ENCODE assay signal across 18 cellular contexts in genomic region chr1:60922304-60922703, GRCh38.
DNase-seq lines count a peak whose midpoint lies in the region; ATAC-seq, FAIRE-seq and TF ChIP-seq lines count a peak whose summit lies in the region.
"Had no signal": no experiment of that assay in that cellular context is flagged by ENCODE, and none has a peak within 500 bp of the region (broad histone marks: within the 10 kb centered on the region; RNA-seq: fewer than 3 reads in every experiment).

No MANE protein-coding gene starts in this region.

- no peaks in the 10 kb centered on the region for H3K9me3 Mint-ChIP-seq in GM23338
- no peaks in the 10 kb centered on the region for H3K9me3 Mint-ChIP-seq in brain
- H3K9me3 Mint-ChIP-seq in natural killer cell: no peaks in the 10 kb centered on the region
- H3K9me3 Mint-ChIP-seq: activated CD8-positive, alpha-beta T cell treated with anti-CD3 and anti-CD28 coated beads for 36 hours; activated T-helper 1 cell treated with anti-CD3 and anti-CD28 coated beads, Interleukin-12 subunit alpha, Interleukin-12 subunit beta, Interleukin-2, Interleukin-4 antibody, amounts not matched to agents 30 ng/mL and 10 ng/mL and 1 ng/mL, durations not matched to agents 14 hours and 24 hours and 36 hours; CD8-positive, alpha-beta memory T cell; endodermal cell; IgD-negative memory B cell had no signal

- H3K36me3 ChIP-seq in GM23338 (ENCODE audit: insufficient read depth): no peaks in the 10 kb centered on the region
- no peaks in the 10 kb centered on the region for H3K36me3 ChIP-seq in HepG2 (replicated peaks in 1 of 2; ENCODE audit: control insufficient read depth in 1 of 2, insufficient read depth in 2 of 2, low read length in 2 of 2)
- H3K36me3 ChIP-seq in gastrocnemius medialis: no peaks in the 10 kb centered on the region
- H3K36me3 ChIP-seq in stomach: no peaks in the 10 kb centered on the region

- H3K27ac Mint-ChIP-seq in GM23338: no peak overlapping the region
- peak overlapping the region in 4 of 5 experiments; percentile 12 to 82 (median 61) for H3K27ac Mint-ChIP-seq in brain
- H3K27ac Mint-ChIP-seq in natural killer cell: no peak overlapping the region
- H3K27ac Mint-ChIP-seq: activated CD8-positive, alpha-beta T cell treated with anti-CD3 and anti-CD28 coated beads for 36 hours; activated T-helper 1 cell treated with anti-CD3 and anti-CD28 coated beads, Interleukin-12 subunit alpha, Interleukin-12 subunit beta, Interleukin-2, Interleukin-4 antibody, amounts not matched to agents 30 ng/mL and 10 ng/mL and 1 ng/mL, durations not matched to agents 14 hours and 24 hours and 36 hours; CD8-positive, alpha-beta memory T cell; endodermal cell; IgD-negative memory B cell had no signal

- FAIRE-seq in HepG2 (lab: Jason Lieb, UNC): no peak

- H3K9me2 ChIP-seq in GM23338 (ENCODE audit: insufficient read depth): no peaks in the 10 kb centered on the region

- H4K20me1 ChIP-seq in GM23338 (replicated peaks; ENCODE audit: insufficient read depth) (no peaks in the 10 kb centered on the region), HepG2 (ENCODE audit: insufficient read depth, low read length) (no peaks in the 10 kb centered on the region)

- H3K4me2 ChIP-seq in GM23338: no peak overlapping the region
- 0 out of 2 replicates have a peak overlapping the region, but pooled peaks have one; percentile 40 for H3K4me2 ChIP-seq in HepG2 (ENCODE audit: low read depth, low read length)

- H3K4me1 Mint-ChIP-seq in GM23338 (peaks cover 17% of the 10 kb centered on the region), brain (peaks cover 64% of the 10 kb centered on the region), natural killer cell (no peaks in the 10 kb centered on the region)
- H3K4me1 Mint-ChIP-seq: CD8-positive, alpha-beta memory T cell; IgD-negative memory B cell had no signal

- WGBS in HepG2 (ENCODE audit: low lambda C conversion rate): 2% methylated on average over 4 of the region's 4 CpGs
- WGBS in stomach, 5 donors: 47 to 80% (median 75%) methylated on average over 4 of the region's 4 CpGs

- H2AFZ ChIP-seq in GM23338: peak overlapping the region; percentile 81
- H2AFZ ChIP-seq in HepG2 (ENCODE audit: low read length): no peak overlapping the region

- H3K4me3 ChIP-seq in GM23338 (no peak overlapping the region), HepG2 (replicated peaks in 1 of 3; ENCODE audit: insufficient read depth in 1 of 3, low read depth in 2 of 3, low read length in 3 of 3) (no peak overlapping the region), gastrocnemius medialis (no peak overlapping the region), stomach (no peak overlapping the region)

- no peak for TF ChIP-seq POLR2A in HepG2 (IDR thresholded peaks at IDR 0.05; ENCODE audit: insufficient read depth in 1 of 2, low read depth in 2 of 2, low read length in 2 of 2)
- no peak for TF ChIP-seq POLR2A in gastrocnemius medialis (IDR thresholded peaks at IDR 0.05)
- no peak for TF ChIP-seq POLR2A in stomach (IDR thresholded peaks at IDR 0.05)

- in situ Hi-C loops in HepG2 (cut with HindIII; ENCODE audit: extremely low pct_ligation_motif_present, low pct_unique_long_range_greater_than_20kb) (no loop called here), gastrocnemius medialis (cut with MboI; ENCODE audit: low sequenced_read_pairs in 4 of 4) (no loop called here)

- no peak overlapping the region for H3K9ac ChIP-seq in HepG2 (ENCODE audit: insufficient read depth, low read depth, low read length)

- ATAC-seq in GM23338 (no peak), HepG2 (no peak; the same call in 2 of the 3 replicates), gastrocnemius medialis (peak; percentile 21 to 23), natural killer cell (no peak)
- ATAC-seq: activated CD8-positive, alpha-beta T cell treated with anti-CD3 and anti-CD28 coated beads for 36 hours; foreskin keratinocyte had no signal

- H3F3A ChIP-seq in GM23338 (replicated peaks; ENCODE audit: low read depth): no peaks in the 10 kb centered on the region

- no peaks in the 10 kb centered on the region for H3K9me3 ChIP-seq in HepG2 (ENCODE audit: low read length)
- H3K9me3 ChIP-seq in gastrocnemius medialis: no peaks in the 10 kb centered on the region
- H3K9me3 ChIP-seq in stomach: no peaks in the 10 kb centered on the region

- intact Hi-C loops in HepG2 (cut with micrococcal nuclease; ENCODE audit: unreplicated experiment): no loop called here
- intact Hi-C loops in gastrocnemius medialis (cut with DNase I; ENCODE audit: low total_unique reads): no loop called here
- intact Hi-C loops in stomach (cut with DNase I; ENCODE audit: low total_unique reads): no loop called here
- intact Hi-C loops in natural killer cell (cut with micrococcal nuclease): no loop called here

- H3K27me3 ChIP-seq in GM23338 (ENCODE audit: insufficient read depth) (no peaks in the 10 kb centered on the region), HepG2 (ENCODE audit: control insufficient read depth in 1 of 2, insufficient read depth in 2 of 2, low read length in 2 of 2) (peaks cover 0 to 7% of the 10 kb centered on the region in 2 experiments; a peak in 2 of 5 replicates), gastrocnemius medialis (no peaks in the 10 kb centered on the region), stomach (no peaks in the 10 kb centered on the region)

- H3K36me3 Mint-ChIP-seq in GM23338 (ENCODE audit: low read depth) (no peaks in the 10 kb centered on the region), brain (no peaks in the 10 kb centered on the region), natural killer cell (no peaks in the 10 kb centered on the region)
- H3K36me3 Mint-ChIP-seq: CD8-positive, alpha-beta memory T cell; IgD-negative memory B cell had no signal

- TF ChIP-seq EP300 in HepG2 (IDR thresholded peaks at IDR 0.05; ENCODE audit: low read depth in 2 of 2, low read length in 2 of 2) (no peak), HepG2 (CRISPR knock-in tag; IDR thresholded peaks at IDR 0.05; ENCODE audit: borderline replicate concordance) (no peak), stomach (IDR thresholded peaks at IDR 0.05) (no peak)

- no peaks in the 10 kb centered on the region for H3K79me2 ChIP-seq in GM23338 (replicated peaks; ENCODE audit: insufficient read depth)
- no peaks in the 10 kb centered on the region for H3K79me2 ChIP-seq in HepG2 (ENCODE audit: insufficient read depth, low read length)

- no TSS peak for BruUV-seq in HepG2 (replicated peaks; lab: Mats Ljungman, UMichigan)

- H3K27me3 Mint-ChIP-seq in GM23338 (ENCODE audit: insufficient read depth, low read depth, poor library complexity) (no peaks in the 10 kb centered on the region), brain (peaks cover 3% of the 10 kb centered on the region), natural killer cell (ENCODE audit: low read depth in 2 of 2) (peaks cover 0 to 5% of the 10 kb centered on the region in 2 donors)
- H3K27me3 Mint-ChIP-seq: activated CD8-positive, alpha-beta T cell treated with anti-CD3 and anti-CD28 coated beads for 36 hours; IgD-negative memory B cell had no signal

- no peaks in the 10 kb centered on the region; the same call in 1 of the 2 replicates for H3K4me1 ChIP-seq in GM23338 (ENCODE audit: insufficient read depth)
- H3K4me1 ChIP-seq in HepG2 (ENCODE audit: insufficient read depth, low read length): peaks cover 39% of the 10 kb centered on the region
- H3K4me1 ChIP-seq in gastrocnemius medialis: peaks cover 9 to 23% of the 10 kb centered on the region in 2 donors
- H3K4me1 ChIP-seq in stomach: peaks cover 13 to 37% (median 24%) of the 10 kb centered on the region in 4 donors
- H3K4me1 ChIP-seq: foreskin keratinocyte had no signal

- H3K27ac ChIP-seq in GM23338 (ENCODE audit: low read depth) (no peak overlapping the region), HepG2 (ENCODE audit: extremely low read length, insufficient read depth, low read length) (no peak overlapping the region), gastrocnemius medialis (peak overlapping the region in 1 of 4 donors; percentile 58), stomach (peak overlapping the region in 1 of 5 donors; percentile 32)
- H3K27ac ChIP-seq: foreskin keratinocyte, RWPE1 had no signal

- TF ChIP-seq RAD21 in HepG2 (CRISPR knock-in tag; IDR thresholded peaks at IDR 0.05): no peak

- DNase-seq in GM23338 (ENCODE audit: low spot score) (no peak), HepG2 (ENCODE audit: low spot score) (no peak), gastrocnemius medialis (peak in 1 of 2 donors; percentile 44), stomach (no peak), epidermal melanocyte (ENCODE audit: insufficient read length, low spot score) (no peak), natural killer cell (no peak)
- no peak for DNase-seq in stimulated activated CD4-positive, alpha-beta T cell treated with anti-CD3 and anti-CD28 coated beads, Interleukin-4, amount 100 ng/mL, for 1 hour
- DNase-seq: activated CD8-positive, alpha-beta T cell treated with anti-CD3 and anti-CD28 coated beads for 36 hours; CD8-positive, alpha-beta memory T cell; endodermal cell; foreskin keratinocyte; NCI-H2107; NCI-H82; stimulated activated CD4-positive, alpha-beta T cell treated with anti-CD3 and anti-CD28 coated beads, Interleukin-2, amount 100 ng/mL, for 48 hours had no signal

- H3K4me3 Mint-ChIP-seq in GM23338: no peak overlapping the region
- no peak overlapping the region for H3K4me3 Mint-ChIP-seq in brain
- H3K4me3 Mint-ChIP-seq in natural killer cell: no peak overlapping the region
- H3K4me3 Mint-ChIP-seq: activated CD8-positive, alpha-beta T cell treated with anti-CD3 and anti-CD28 coated beads for 36 hours; activated T-helper 1 cell treated with anti-CD3 and anti-CD28 coated beads, Interleukin-12 subunit alpha, Interleukin-12 subunit beta, Interleukin-2, Interleukin-4 antibody, amounts not matched to agents 30 ng/mL and 10 ng/mL and 1 ng/mL, durations not matched to agents 14 hours and 24 hours and 36 hours; CD8-positive, alpha-beta memory T cell; endodermal cell; IgD-negative memory B cell had no signal

- POLR2A ChIA-PET in HepG2 (lab: Yijun Ruan, JAX): no interaction called here

- no peak for TF ChIP-seq CTCF in GM23338 (conservative IDR thresholded peaks at IDR 0.05; ENCODE audit: low read depth in 2 of 2)
- no peak for TF ChIP-seq CTCF in brain (conservative IDR thresholded peaks at IDR 0.05)
- TF ChIP-seq CTCF in HepG2 (CRISPR knock-in tag; IDR thresholded peaks at IDR 0.05): no peak
- TF ChIP-seq CTCF in gastrocnemius medialis (IDR thresholded peaks at IDR 0.05 in 4 of 5, conservative IDR thresholded peaks at IDR 0.05 in 1 of 5): no peak
- no peak for TF ChIP-seq CTCF in stomach (IDR thresholded peaks at IDR 0.05)
- TF ChIP-seq CTCF in natural killer cell (IDR thresholded peaks at IDR 0.05): no peak

- CTCF ChIA-PET in HepG2 (lab: Yijun Ruan, JAX; ENCODE audit: low intra/inter-chr PET ratio, low total read pairs): no interaction called here

TF ChIP-seq in HepG2, 621 proteins besides CTCF, POLR2A, EP300 and RAD21:
- TF ChIP-seq HNF4A (CRISPR knock-in tag; IDR thresholded peaks at IDR 0.05) (0 out of 2 replicates have a peak, but pooled peaks have one; percentile 12), SRF (IDR thresholded peaks at IDR 0.05; ENCODE audit: low read depth, low read length) (peak; percentile 49; the same call in 1 of the 2 replicates), PCBP2 (optimal IDR thresholded peaks at IDR 0.05; ENCODE audit: low read depth, low read length, poor library complexity, severe bottlenecking) (no peak)

Comparison
In these comparisons a context has a peak if more than half of its experiments do, and no peak if none do; other contexts are left out.
1. ATAC-seq: peak in gastrocnemius medialis (2 of 2); none in GM23338 (single experiment), HepG2 (single experiment) and natural killer cell (0 of 3).
2. H3K27ac Mint-ChIP-seq: peak in brain (4 of 5); none in GM23338 (single experiment) and natural killer cell (0 of 2).